9 cellular contexts compared by ENCODE assay signal in genomic region chr2:164717000-164717597, GRCh38.
DNase-seq lines count a peak whose midpoint lies in the region; ATAC-seq and TF ChIP-seq lines count a peak whose summit lies in the region.
"Had no signal": no experiment of that assay in that cellular context is flagged by ENCODE, and none has a peak within 500 bp of the region (broad histone marks: within the 10 kb centered on the region; RNA-seq: fewer than 3 reads in every experiment).

No MANE protein-coding gene starts in this region.

- H3K4me1 Mint-ChIP-seq in endothelial cell (ENCODE audit: unreplicated experiment): peaks cover 10% of the 10 kb centered on the region

- no peaks in the 10 kb centered on the region for H3K36me3 Mint-ChIP-seq in endothelial cell (ENCODE audit: low read depth, unreplicated experiment)

- H3K4me1 ChIP-seq in gastrocnemius medialis: no peaks in the 10 kb centered on the region

- no peak overlapping the region for H3K4me3 ChIP-seq in gastrocnemius medialis
- H3K4me3 ChIP-seq: BLaER1 treated with 17β-estradiol and CSF1 and Interleukin-3, amounts not matched to agents 10 nM and 100 nM had no signal

- in situ Hi-C loops in gastrocnemius medialis (cut with MboI; ENCODE audit: low sequenced_read_pairs in 4 of 4): loop anchor here in 1 of 4 donors (10.0 kb wide), 1 partner anchor 152 kb away; no protein-coding TSS in a partner anchor

- TF ChIP-seq CTCF in endothelial cell (IDR thresholded peaks at IDR 0.05; ENCODE audit: unreplicated experiment): peak; percentile 90
- TF ChIP-seq CTCF in gastrocnemius medialis (IDR thresholded peaks at IDR 0.05 in 4 of 5, conservative IDR thresholded peaks at IDR 0.05 in 1 of 5): peak in 3 of 5 experiments; percentile 48 to 63 (median 53)

- no peak overlapping the region for H3K27ac ChIP-seq in gastrocnemius medialis
- H3K27ac ChIP-seq: BLaER1 treated with 17β-estradiol and CSF1 and Interleukin-3, amounts not matched to agents 10 nM and 100 nM had no signal

- no peak overlapping the region for H3K4me3 Mint-ChIP-seq in endothelial cell (ENCODE audit: unreplicated experiment)

- DNase-seq in NCI-H2029 treated with DMSO at 0.1 percent for 48 hours (lab: John Stamatoyannopoulos, UW) (peak; percentile 9), NCI-H2029 (lab: John Stamatoyannopoulos, UW) (no peak), NCI-H2171 treated with DMSO at 0.1 percent for 48 hours (lab: John Stamatoyannopoulos, UW) (peak; percentile 40), endothelial cell (ENCODE audit: low spot score) (no peak), gastrocnemius medialis (no peak), NCI-H1092 treated with DMSO at 0.1 percent for 48 hours (lab: John Stamatoyannopoulos, UW) (no peak)
- DNase-seq in stimulated activated CD4-positive, alpha-beta T cell treated with anti-CD3 and anti-CD28 coated beads, Interleukin-4, amount 100 ng/mL, for 4 hours: no peak

- no peaks in the 10 kb centered on the region for H3K9me3 Mint-ChIP-seq in endothelial cell (ENCODE audit: unreplicated experiment)

- intact Hi-C loops in gastrocnemius medialis (cut with DNase I; ENCODE audit: low total_unique reads): loop anchor here (2.0 kb wide), 1 partner anchor 156 kb away; no protein-coding TSS in a partner anchor

- H3K27ac Mint-ChIP-seq in endothelial cell (ENCODE audit: unreplicated experiment): no peak overlapping the region

- no peaks in the 10 kb centered on the region for H3K27me3 ChIP-seq in gastrocnemius medialis
- H3K27me3 ChIP-seq: BLaER1 treated with 17β-estradiol and CSF1 and Interleukin-3, amounts not matched to agents 10 nM and 100 nM had no signal

- H3K36me3 ChIP-seq in gastrocnemius medialis: no peaks in the 10 kb centered on the region
- H3K36me3 ChIP-seq: BLaER1 treated with 17β-estradiol and CSF1 and Interleukin-3, amounts not matched to agents 10 nM and 100 nM had no signal

- H3K9me3 ChIP-seq in gastrocnemius medialis: no peaks in the 10 kb centered on the region
- H3K9me3 ChIP-seq: BLaER1 treated with 17β-estradiol and CSF1 and Interleukin-3, amounts not matched to agents 10 nM and 100 nM had no signal

- no peak for TF ChIP-seq POLR2A in gastrocnemius medialis (IDR thresholded peaks at IDR 0.05)

- ATAC-seq in gastrocnemius medialis: no peak
- ATAC-seq in GM21717 (IDR thresholded peaks at IDR 0.05; ENCODE audit: unreplicated experiment): no peak

- H3K27me3 Mint-ChIP-seq in endothelial cell (ENCODE audit: unreplicated experiment): no peaks in the 10 kb centered on the region

Comparison
In these comparisons a context has a peak if more than half of its experiments do, and no peak if none do; other contexts are left out.
1. DNase-seq: peak in NCI-H2029 treated with DMSO at 0.1 percent for 48 hours (single experiment) and NCI-H2171 treated with DMSO at 0.1 percent for 48 hours (single experiment); none in NCI-H2029 (single experiment), endothelial cell (single experiment), gastrocnemius medialis (0 of 2), NCI-H1092 treated with DMSO at 0.1 percent for 48 hours (single experiment) and stimulated activated CD4-positive, alpha-beta T cell treated with anti-CD3 and anti-CD28 coated beads, Interleukin-4, amount 100 ng/mL, for 4 hours (0 of 2).